ENCODE assay signal across 15 cellular contexts in the genomic region with DNA sequence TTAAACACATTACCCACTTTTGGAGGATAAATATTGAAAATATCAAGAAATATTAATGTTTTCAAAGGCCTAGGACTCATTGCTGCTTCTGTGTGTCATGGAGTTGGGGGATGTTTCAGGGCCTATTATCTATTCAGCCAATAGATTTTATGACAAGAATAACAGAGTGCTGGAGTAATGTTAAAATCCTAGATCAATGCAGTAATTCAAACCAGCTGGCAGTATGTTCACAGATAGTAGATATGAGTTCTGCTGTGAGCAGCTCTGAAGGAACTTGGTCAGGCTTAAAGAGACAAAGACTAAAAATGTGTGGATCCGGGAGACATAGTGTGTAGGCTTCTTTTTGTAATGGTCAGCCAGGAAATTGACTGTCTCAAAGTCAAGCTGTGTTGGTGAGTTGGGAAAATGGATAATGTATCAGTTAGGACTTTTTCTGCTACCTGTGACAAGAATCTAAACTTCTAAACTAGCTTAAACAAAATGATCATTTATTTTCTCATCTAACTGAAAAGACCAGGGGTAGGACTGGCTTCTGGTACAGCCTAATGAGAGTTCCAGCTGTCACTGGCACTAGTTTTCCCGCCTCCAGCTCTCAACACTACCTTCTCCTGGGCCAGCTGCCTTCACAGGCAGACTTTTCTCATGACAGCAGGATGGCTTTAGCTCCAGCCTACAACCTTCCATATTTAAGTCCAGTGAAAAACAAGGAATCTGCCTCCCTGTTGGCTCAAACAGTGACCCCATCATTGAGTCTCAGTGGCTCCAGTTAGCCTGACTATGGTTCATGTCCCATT. TPM values are rescaled to one million over a fixed set of nuclear protein-coding genes. Genes with fewer than 3 reads are reported as not detected.
DNase-seq lines count a peak whose midpoint lies in the region; ATAC-seq and TF ChIP-seq lines count a peak whose summit lies in the region.
"Had no signal": no experiment of that assay in that cellular context is flagged by ENCODE, and none has a peak within 500 bp of the region (broad histone marks: within the 10 kb centered on the region; RNA-seq: fewer than 3 reads in every experiment).

No MANE protein-coding gene starts in this region.

- H2BK120ac ChIP-seq in IMR-90 (ENCODE audit: low read depth, low read length), result no peak overlapping the region

- no peak overlapping the region for H3K23ac ChIP-seq in IMR-90 (ENCODE audit: low read depth, low read length)

- DNase-seq in CD4-positive, CD25-positive, alpha-beta regulatory T cell, result no peak
- DNase-seq in IMR-90 (peak; percentile 19), foreskin fibroblast (peak; percentile 66 to 86), psoas muscle (no peak), NOMO-1 treated with dmso at 0.1 percent for 144 hours (lab: John Stamatoyannopoulos, UW; ENCODE audit: unreplicated experiment) (no peak), Caco-2 (no peak)
- no peak for DNase-seq in activated CD4-positive, alpha-beta T cell treated with anti-CD3 and anti-CD28 coated beads for 4 hours
- no peak for DNase-seq in activated naive CD4-positive, alpha-beta T cell treated with anti-CD3 and anti-CD28 coated beads, Interleukin-2, amount 10 ng/mL, durations not matched to agents 7 days and 5 days
- DNase-seq: activated naive CD8-positive, alpha-beta T cell treated with anti-CD3 and anti-CD28 coated beads, Interleukin-2, amount 10 ng/mL, durations not matched to agents 7 days and 5 days; Kasumi-1; NCI-H187 treated with DMSO at 0.1 percent for 48 hours; SIG-M5; stimulated activated CD8-positive, alpha-beta memory T cell treated with anti-CD3 and anti-CD28 coated beads, Interleukin-4, amount 100 ng/mL, for 48 hours had no signal

- H4K91ac ChIP-seq in IMR-90 (ENCODE audit: insufficient read depth, low read depth, low read length), result no peak overlapping the region

- no peak overlapping the region for H4K5ac ChIP-seq in IMR-90 (ENCODE audit: low read depth, low read length)

- H3K14ac ChIP-seq in IMR-90 (replicated peaks; ENCODE audit: low read depth, low read length), result no peak overlapping the region

- no peaks in the 10 kb centered on the region for H3K27me3 Mint-ChIP-seq in CD4-positive, CD25-positive, alpha-beta regulatory T cell
- H3K27me3 Mint-ChIP-seq in Caco-2 (ENCODE audit: insufficient read depth, unreplicated experiment), result no peaks in the 10 kb centered on the region
- no peaks in the 10 kb centered on the region for H3K27me3 Mint-ChIP-seq in activated naive CD4-positive, alpha-beta T cell treated with anti-CD3 and anti-CD28 coated beads, Interleukin-2, amount 10 ng/mL, durations not matched to agents 7 days and 5 days
- H3K27me3 Mint-ChIP-seq: activated naive CD8-positive, alpha-beta T cell treated with anti-CD3 and anti-CD28 coated beads, Interleukin-2, amount 10 ng/mL, durations not matched to agents 7 days and 5 days had no signal

- H4K8ac ChIP-seq in IMR-90 (ENCODE audit: low read depth in 2 of 2, low read length in 2 of 2), result no peak overlapping the region

- no peak overlapping the region for H2BK20ac ChIP-seq in IMR-90 (ENCODE audit: low read depth, low read length)

- H3K9me3 ChIP-seq in CD4-positive, CD25-positive, alpha-beta regulatory T cell (ENCODE audit: control insufficient read depth in 2 of 2, low read length in 2 of 2), result no peaks in the 10 kb centered on the region
- H3K9me3 ChIP-seq in IMR-90 (ENCODE audit: control insufficient read depth, insufficient read depth, low read length) (no peaks in the 10 kb centered on the region), psoas muscle (no peaks in the 10 kb centered on the region), Caco-2 (no peaks in the 10 kb centered on the region)

- no peak overlapping the region for H3K4me3 Mint-ChIP-seq in CD4-positive, CD25-positive, alpha-beta regulatory T cell
- H3K4me3 Mint-ChIP-seq in Caco-2 (ENCODE audit: unreplicated experiment), result no peak overlapping the region
- H3K4me3 Mint-ChIP-seq in activated naive CD4-positive, alpha-beta T cell treated with anti-CD3 and anti-CD28 coated beads, Interleukin-2, amount 10 ng/mL, durations not matched to agents 7 days and 5 days, result no peak overlapping the region
- H3K4me3 Mint-ChIP-seq: activated naive CD8-positive, alpha-beta T cell treated with anti-CD3 and anti-CD28 coated beads, Interleukin-2, amount 10 ng/mL, durations not matched to agents 7 days and 5 days had no signal

- H3K9ac ChIP-seq in IMR-90 (ENCODE audit: low read depth, low read length), result no peak overlapping the region
- H3K9ac ChIP-seq: BLaER1 treated with 17β-estradiol and CSF1 and Interleukin-3, amounts not matched to agents 10 nM and 100 nM had no signal

- TF ChIP-seq POLR2A in IMR-90 (IDR thresholded peaks at IDR 0.05; ENCODE audit: low read depth, low read length), result no peak

- CTCF ChIA-PET in IMR-90 (lab: Yijun Ruan, JAX) (no interaction called here), Caco-2 (lab: Charles Lee) (no interaction called here)
- CTCF ChIA-PET in activated naive CD4-positive, alpha-beta T cell treated with anti-CD3 and anti-CD28 coated beads, Interleukin-2, amount 10 ng/mL, durations not matched to agents 7 days and 5 days (lab: Charles Lee), result interaction anchor here (1.5 kb wide), 1 partner anchor 114 kb away, joined by 4 read pairs; no protein-coding TSS in a partner anchor

- H3K4me1 ChIP-seq in CD4-positive, CD25-positive, alpha-beta regulatory T cell (ENCODE audit: control insufficient read depth, insufficient read depth, low read length, poor library complexity, severe bottlenecking), result no peaks in the 10 kb centered on the region
- H3K4me1 ChIP-seq in IMR-90 (ENCODE audit: control insufficient read depth, insufficient read depth, low read length) (peaks cover 3% of the 10 kb centered on the region), psoas muscle (peaks cover 31% of the 10 kb centered on the region), Caco-2 (no peaks in the 10 kb centered on the region)

- in situ Hi-C loops in IMR-90 (cut with MboI; ENCODE audit: low sequenced_read_pairs), result loop anchor here (5.0 kb wide), 1 partner anchor 114 kb away; no protein-coding TSS in a partner anchor

- peaks cover 62% of the 10 kb centered on the region for H3K36me3 Mint-ChIP-seq in CD4-positive, CD25-positive, alpha-beta regulatory T cell
- H3K36me3 Mint-ChIP-seq in Caco-2 (ENCODE audit: insufficient read depth, unreplicated experiment), result no peaks in the 10 kb centered on the region
- H3K36me3 Mint-ChIP-seq in activated naive CD4-positive, alpha-beta T cell treated with anti-CD3 and anti-CD28 coated beads, Interleukin-2, amount 10 ng/mL, durations not matched to agents 7 days and 5 days, result peaks cover 10% of the 10 kb centered on the region
- H3K36me3 Mint-ChIP-seq: activated naive CD8-positive, alpha-beta T cell treated with anti-CD3 and anti-CD28 coated beads, Interleukin-2, amount 10 ng/mL, durations not matched to agents 7 days and 5 days had no signal

- H3K18ac ChIP-seq in IMR-90 (ENCODE audit: low read depth, low read length), result no peak overlapping the region

- H3K4me2 ChIP-seq in IMR-90 (ENCODE audit: low read depth, low read length), result no peak overlapping the region
- H3K4me2 ChIP-seq: BLaER1 treated with 17β-estradiol and CSF1 and Interleukin-3, amounts not matched to agents 10 nM and 100 nM had no signal

- H3K4me3 ChIP-seq in CD4-positive, CD25-positive, alpha-beta regulatory T cell (ENCODE audit: low read depth, low read length), result no peak overlapping the region
- H3K4me3 ChIP-seq in IMR-90 (ENCODE audit: insufficient read depth, low read depth, low read length) (no peak overlapping the region), foreskin fibroblast (ENCODE audit: low read depth in 1 of 2, low read length in 2 of 2) (no peak overlapping the region), psoas muscle (no peak overlapping the region), Caco-2 (ENCODE audit: low read depth, low read length) (no peak overlapping the region)
- H3K4me3 ChIP-seq: BLaER1 treated with 17β-estradiol and CSF1 and Interleukin-3, amounts not matched to agents 10 nM and 100 nM had no signal

- H3K36me3 ChIP-seq in CD4-positive, CD25-positive, alpha-beta regulatory T cell (ENCODE audit: control insufficient read depth, insufficient read depth, low read length), result peaks cover 85% of the 10 kb centered on the region
- H3K36me3 ChIP-seq in IMR-90 (ENCODE audit: control insufficient read depth, insufficient read depth, low read length), result peaks cover 2% of the 10 kb centered on the region; the same call in 1 of the 2 replicates
- H3K36me3 ChIP-seq in psoas muscle (ENCODE audit: insufficient read depth in 1 of 2, low read depth in 1 of 2), result peaks cover 0 to 37% of the 10 kb centered on the region in 2 donors
- H3K36me3 ChIP-seq in Caco-2 (ENCODE audit: control insufficient read depth, insufficient read depth, low read length), result no peaks in the 10 kb centered on the region

- WGBS in IMR-90 (ENCODE audit: extremely low coverage in 2 of 2, insufficient read length in 1 of 2), 2 experiments, result 100% methylated on average over 1 of the region's 2 CpGs; no CpG with 5 or more reads in 1 of the 2 experiments
- WGBS in psoas muscle, 3 donors, result 39 to 52% (median 43%) methylated on average over 2 of the region's 2 CpGs

- no peak for TF ChIP-seq RAD21 in IMR-90 (IDR thresholded peaks at IDR 0.05; ENCODE audit: low read length)

- POLR2A ChIA-PET in IMR-90 (lab: Charles Lee; ENCODE audit: unreplicated experiment) (no interaction called here), Caco-2 (lab: Charles Lee) (no interaction called here)

- no peak for ATAC-seq in CD4-positive, CD25-positive, alpha-beta regulatory T cell (ENCODE audit: low read depth in 2 of 2)
- ATAC-seq in IMR-90 (ENCODE audit: low read depth), result no peak
- ATAC-seq in psoas muscle, result no peak

- H3K27ac Mint-ChIP-seq in CD4-positive, CD25-positive, alpha-beta regulatory T cell, result peak overlapping the region; percentile 30 to 57 (median 43)
- no peak overlapping the region for H3K27ac Mint-ChIP-seq in Caco-2 (ENCODE audit: unreplicated experiment)
- H3K27ac Mint-ChIP-seq in activated naive CD4-positive, alpha-beta T cell treated with anti-CD3 and anti-CD28 coated beads, Interleukin-2, amount 10 ng/mL, durations not matched to agents 7 days and 5 days, result no peak overlapping the region
- H3K27ac Mint-ChIP-seq: activated naive CD8-positive, alpha-beta T cell treated with anti-CD3 and anti-CD28 coated beads, Interleukin-2, amount 10 ng/mL, durations not matched to agents 7 days and 5 days had no signal

- H3K27ac ChIP-seq in CD4-positive, CD25-positive, alpha-beta regulatory T cell (ENCODE audit: insufficient read depth, low read length, poor library complexity, severe bottlenecking), result no peak overlapping the region
- no peak overlapping the region for H3K27ac ChIP-seq in IMR-90 (ENCODE audit: insufficient read depth, low read length)
- H3K27ac ChIP-seq in psoas muscle, result peak overlapping the region; percentile 76
- H3K27ac ChIP-seq: BLaER1 treated with 17β-estradiol and CSF1 and Interleukin-3, amounts not matched to agents 10 nM and 100 nM; epithelial cell of prostate had no signal

- peaks cover 5 to 33% (median 22%) of the 10 kb centered on the region in 4 donors for H3K4me1 Mint-ChIP-seq in CD4-positive, CD25-positive, alpha-beta regulatory T cell
- H3K4me1 Mint-ChIP-seq in Caco-2 (ENCODE audit: low read depth, unreplicated experiment), result no peaks in the 10 kb centered on the region
- H3K4me1 Mint-ChIP-seq in activated naive CD4-positive, alpha-beta T cell treated with anti-CD3 and anti-CD28 coated beads, Interleukin-2, amount 10 ng/mL, durations not matched to agents 7 days and 5 days, result no peaks in the 10 kb centered on the region
- H3K4me1 Mint-ChIP-seq: activated naive CD8-positive, alpha-beta T cell treated with anti-CD3 and anti-CD28 coated beads, Interleukin-2, amount 10 ng/mL, durations not matched to agents 7 days and 5 days had no signal

- H2AFZ ChIP-seq in IMR-90 (replicated peaks; ENCODE audit: low read length, poor library complexity), result no peak overlapping the region

- no peaks in the 10 kb centered on the region; the same call in 1 of the 2 replicates for H4K20me1 ChIP-seq in IMR-90 (ENCODE audit: insufficient read depth, low read length)
- H4K20me1 ChIP-seq: BLaER1 treated with 17β-estradiol and CSF1 and Interleukin-3, amounts not matched to agents 10 nM and 100 nM had no signal

- H2AK9ac ChIP-seq in IMR-90 (replicated peaks; ENCODE audit: low read depth, low read length, poor library complexity), result no peak overlapping the region

- H2BK5ac ChIP-seq in IMR-90 (ENCODE audit: low read depth, low read length, poor library complexity, severe bottlenecking), result no peak overlapping the region

- no peak for TF ChIP-seq CTCF in IMR-90 (conservative IDR thresholded peaks at IDR 0.05; ENCODE audit: low read depth, low read length)
- no peak for TF ChIP-seq CTCF in foreskin fibroblast (IDR thresholded peaks at IDR 0.05; ENCODE audit: low read depth, low read length)
- TF ChIP-seq CTCF in psoas muscle (IDR thresholded peaks at IDR 0.05), result no peak
- TF ChIP-seq CTCF in Caco-2 (IDR thresholded peaks at IDR 0.05; ENCODE audit: insufficient read depth in 1 of 2, low read depth in 1 of 2, low read length in 1 of 2, severe bottlenecking in 1 of 2, unreplicated experiment in 1 of 2), result no peak

- BruUV-seq in IMR-90 (replicated peaks; lab: Mats Ljungman, UMichigan) (no TSS peak), Caco-2 (replicated peaks; lab: Mats Ljungman, UMichigan) (no TSS peak)

- no peak overlapping the region for H2AK5ac ChIP-seq in IMR-90 (ENCODE audit: low read depth, low read length)

- H3K4ac ChIP-seq in IMR-90 (ENCODE audit: low read depth, low read length), result no peak overlapping the region

- dilution Hi-C loops in IMR-90 (cut with HindIII; ENCODE audit: low sequenced_read_pairs, unreplicated experiment), result no loop called here

- no peak overlapping the region for H3K56ac ChIP-seq in IMR-90 (ENCODE audit: extremely low read depth, insufficient read depth, low read length)

- no peaks in the 10 kb centered on the region for H3K27me3 ChIP-seq in CD4-positive, CD25-positive, alpha-beta regulatory T cell (ENCODE audit: control insufficient read depth, insufficient read depth, low read length)
- H3K27me3 ChIP-seq in IMR-90 (ENCODE audit: control insufficient read depth, insufficient read depth, low read length) (no peaks in the 10 kb centered on the region), psoas muscle (ENCODE audit: insufficient read depth in 3 of 3, low read length in 2 of 3) (no peaks in the 10 kb centered on the region), Caco-2 (replicated peaks; ENCODE audit: control insufficient read depth, insufficient read depth, low read length) (no peaks in the 10 kb centered on the region)
- H3K27me3 ChIP-seq: BLaER1 treated with 17β-estradiol and CSF1 and Interleukin-3, amounts not matched to agents 10 nM and 100 nM had no signal

- intact Hi-C loops in IMR-90 (cut with micrococcal nuclease) (loop anchor here (5.0 kb wide), 1 partner anchor 94 kb away; a partner anchor contains a TSS), psoas muscle (cut with DNase I) (loop anchor here in 1 of 2 donors (5.0 kb wide), 2 partner anchors 34 to 99 kb away; no protein-coding TSS in a partner anchor), Caco-2 (cut with micrococcal nuclease; ENCODE audit: unreplicated experiment) (no loop called here)

- peaks cover 4% of the 10 kb centered on the region for H3K9me1 ChIP-seq in IMR-90 (ENCODE audit: insufficient read depth, low read length)

- no peaks in the 10 kb centered on the region for H3K9me3 Mint-ChIP-seq in CD4-positive, CD25-positive, alpha-beta regulatory T cell
- H3K9me3 Mint-ChIP-seq in Caco-2 (ENCODE audit: unreplicated experiment), result no peaks in the 10 kb centered on the region
- H3K9me3 Mint-ChIP-seq in activated naive CD4-positive, alpha-beta T cell treated with anti-CD3 and anti-CD28 coated beads, Interleukin-2, amount 10 ng/mL, durations not matched to agents 7 days and 5 days, result no peaks in the 10 kb centered on the region
- H3K9me3 Mint-ChIP-seq: activated naive CD8-positive, alpha-beta T cell treated with anti-CD3 and anti-CD28 coated beads, Interleukin-2, amount 10 ng/mL, durations not matched to agents 7 days and 5 days had no signal

- no peak overlapping the region for H2BK15ac ChIP-seq in IMR-90 (ENCODE audit: low read depth, low read length)

- H3K79me1 ChIP-seq in IMR-90 (ENCODE audit: low read depth in 1 of 2, low read length in 2 of 2), result no peaks in the 10 kb centered on the region

RNA-seq across cellular contexts. Expression of a gene that starts 16.3 kb away (rescaled TPM):
- total RNA-seq in CD4-positive, CD25-positive, alpha-beta regulatory T cell, result 5.2 TPM
- polyA plus RNA-seq in CD4-positive, CD25-positive, alpha-beta regulatory T cell, result 1 to 10 TPM; 3.4 to 5.7 (median 4.6) TPM
- 15.4 and 20.0 TPM in 2 replicates for total RNA-seq in IMR-90 (2012; rRNA removed)
- 6.4 and 6.9 TPM in 2 replicates for polyA plus RNA-seq in IMR-90 (2012; rRNA removed)
- 2.2 and 2.8 TPM in 2 replicates for polyA plus RNA-seq in IMR-90 (2012; cell fraction: cytosol; rRNA removed)
- 1.5 and 5.6 TPM in 2 replicates for polyA plus RNA-seq in IMR-90 (2012; cell fraction: nucleus; rRNA removed; ENCODE audit: low replicate concordance)
- total RNA-seq in psoas muscle, result 10 to 100 TPM in 1 of 4 donors, 1 to 10 TPM in 3; 4.3 to 14.0 (median 8.4) TPM
- 1 to 10 TPM; 3.6 to 6.7 (median 5.3) TPM for polyA plus RNA-seq in psoas muscle
- total RNA-seq in Caco-2 (2022), result 13.7 and 13.9 TPM in 2 replicates

RNA-seq across cellular contexts. Expression of a gene that starts 38.8 kb away (rescaled TPM):
- 153 TPM for total RNA-seq in CD4-positive, CD25-positive, alpha-beta regulatory T cell
- polyA plus RNA-seq in CD4-positive, CD25-positive, alpha-beta regulatory T cell, result 10 to 100 TPM; 46.0 to 65.9 (median 64.6) TPM
- 26.4 and 32.8 TPM in 2 replicates for total RNA-seq in IMR-90 (2012; rRNA removed)
- polyA plus RNA-seq in IMR-90 (2012; rRNA removed), result 6.0 and 7.3 TPM in 2 replicates
- polyA plus RNA-seq in IMR-90 (2012; cell fraction: cytosol; rRNA removed), result 2.3 and 3.3 TPM in 2 replicates
- 3.4 and 22.1 TPM in 2 replicates for polyA plus RNA-seq in IMR-90 (2012; cell fraction: nucleus; rRNA removed; ENCODE audit: low replicate concordance)
- total RNA-seq in psoas muscle, result 10 to 100 TPM; 26.7 to 63.1 (median 39.0) TPM
- polyA plus RNA-seq in psoas muscle, result 10 to 100 TPM in 2 of 3 donors, 1 to 10 TPM in 1; 3.9 to 26.0 (median 15.2) TPM
- 7.7 and 11.8 TPM in 2 replicates for total RNA-seq in Caco-2 (2022)

Comparison
In these comparisons a context has a peak if more than half of its experiments do, and no peak if none do; other contexts are left out.
1. DNase-seq: peak in IMR-90 (single experiment) and foreskin fibroblast (2 of 2); none in CD4-positive, CD25-positive, alpha-beta regulatory T cell (0 of 3), psoas muscle (0 of 2), NOMO-1 treated with dmso at 0.1 percent for 144 hours (single experiment), activated CD4-positive, alpha-beta T cell treated with anti-CD3 and anti-CD28 coated beads for 4 hours (0 of 2), Caco-2 (0 of 2) and activated naive CD4-positive, alpha-beta T cell treated with anti-CD3 and anti-CD28 coated beads, Interleukin-2, amount 10 ng/mL, durations not matched to agents 7 days and 5 days (single experiment).
2. H3K27ac Mint-ChIP-seq: peak in CD4-positive, CD25-positive, alpha-beta regulatory T cell (3 of 3); none in Caco-2 (single experiment) and activated naive CD4-positive, alpha-beta T cell treated with anti-CD3 and anti-CD28 coated beads, Interleukin-2, amount 10 ng/mL, durations not matched to agents 7 days and 5 days (single experiment).